Comparison of ENCODE assay signal across 23 cellular contexts in genomic region chr15:97410907-97411575, GRCh38.
A peak's percentile ranks its signal among the peaks of the same experiment; 100 is the strongest.
DNase-seq lines count a peak whose midpoint lies in the region; ATAC-seq and FAIRE-seq lines count a peak whose summit lies in the region.
"Had no signal": no experiment of that assay in that cellular context is flagged by ENCODE, and none has a peak within 500 bp of the region (broad histone marks: within the 10 kb centered on the region; RNA-seq: fewer than 3 reads in every experiment).

No MANE protein-coding gene starts in this region.

- no peaks in the 10 kb centered on the region for H3K27me3 ChIP-seq in small intestine (ENCODE audit: control insufficient read depth in 2 of 2, insufficient read depth in 2 of 2, low read length in 2 of 2)
- H3K27me3 ChIP-seq: BLaER1 treated with 17β-estradiol and CSF1 and Interleukin-3, amounts not matched to agents 10 nM and 100 nM had no signal

- ATAC-seq in GM21447 (IDR thresholded peaks at IDR 0.05; ENCODE audit: unreplicated experiment), result no peak
- ATAC-seq: HCT116, Right ventricle myocardium inferior had no signal

- no peak overlapping the region for H3K27ac ChIP-seq in small intestine (ENCODE audit: low read depth in 1 of 2, low read length in 1 of 2)
- H3K27ac ChIP-seq: BLaER1 treated with 17β-estradiol and CSF1 and Interleukin-3, amounts not matched to agents 10 nM and 100 nM had no signal

- no peaks in the 10 kb centered on the region for H3K9me3 ChIP-seq in small intestine (ENCODE audit: control insufficient read depth, low read depth)
- H3K9me3 ChIP-seq: BLaER1 treated with 17β-estradiol and CSF1 and Interleukin-3, amounts not matched to agents 10 nM and 100 nM had no signal

- H3K36me3 ChIP-seq in small intestine (ENCODE audit: control insufficient read depth in 2 of 2, insufficient read depth in 2 of 2, low read length in 2 of 2), result no peaks in the 10 kb centered on the region
- H3K36me3 ChIP-seq: BLaER1 treated with 17β-estradiol and CSF1 and Interleukin-3, amounts not matched to agents 10 nM and 100 nM had no signal

- DNase-seq in NCI-H2171 treated with DMSO at 0.1 percent for 48 hours (lab: John Stamatoyannopoulos, UW) (peak; percentile 4), NCI-H2171 (lab: John Stamatoyannopoulos, UW) (no peak), NCI-H1105 (lab: John Stamatoyannopoulos, UW) (peak; percentile 33), SW480 (ENCODE audit: low spot score) (peak; percentile 55), small intestine (peak; percentile 65), NCI-H2107 (lab: John Stamatoyannopoulos, UW) (no peak)
- DNase-seq: 8988T; Calu3; CD4-positive, alpha-beta memory T cell; DMS153; Karpas-422; NCI-H1436; NCI-H1930; NCI-H345; NCI-H524; NCI-H82; OCI-M1 had no signal

- FAIRE-seq in small intestine (lab: Jason Lieb, UNC), result no peak
- FAIRE-seq: GM12892, H1 had no signal

- 7 to 23% (median 20%) methylated on average over 5 of the region's 5 CpGs for WGBS in small intestine, 3 donors

- no peak overlapping the region for H3K4me3 ChIP-seq in small intestine (ENCODE audit: low read depth in 1 of 2, low read length in 2 of 2)
- H3K4me3 ChIP-seq: BLaER1 treated with 17β-estradiol and CSF1 and Interleukin-3, amounts not matched to agents 10 nM and 100 nM had no signal

- H3K4me1 ChIP-seq in small intestine (ENCODE audit: control insufficient read depth in 2 of 2, insufficient read depth in 1 of 2, low read depth in 1 of 2, low read length in 1 of 2), result no peaks in the 10 kb centered on the region
- H3K4me1 ChIP-seq: BLaER1 treated with 17β-estradiol and CSF1 and Interleukin-3, amounts not matched to agents 10 nM and 100 nM had no signal

Comparison
In these comparisons a context has a peak if more than half of its experiments do, and no peak if none do; other contexts are left out.
1. DNase-seq: peak in NCI-H2171 treated with DMSO at 0.1 percent for 48 hours (single experiment), NCI-H1105 (single experiment), SW480 (single experiment) and small intestine (single experiment); none in NCI-H2171 (single experiment) and NCI-H2107 (single experiment).